8 cellular contexts compared by ENCODE assay signal in genomic region chr9:94259077-94259847, GRCh38. TPM values are rescaled to one million over a fixed set of nuclear protein-coding genes. Genes with fewer than 3 reads are reported as not detected.
DNase-seq lines count a peak whose midpoint lies in the region; ATAC-seq and TF ChIP-seq lines count a peak whose summit lies in the region.

TSS of gene ZNF169 (plus strand) at chr9:94259298. CDS start at chr9:94278813, 19,515 bp downstream.

- ATAC-seq in GM23338 (peak; percentile 100), foreskin keratinocyte (peak; percentile 100)

- H3K36me3 Mint-ChIP-seq in GM23338 (ENCODE audit: low read depth) (peaks cover 9% of the 10 kb centered on the region; the same call in 2 of the 3 replicates), neural progenitor cell (peaks cover 14% of the 10 kb centered on the region)

- H2AFZ ChIP-seq in GM23338, result peak within 1 kb of the TSS; percentile 93
- H2AFZ ChIP-seq in neural progenitor cell (replicated peaks), result peak within 1 kb of the TSS; percentile 77

- DNase-seq in EL (peak; percentile 93), GM23338 (ENCODE audit: low spot score) (peak; percentile 96), Kasumi-1 (lab: John Stamatoyannopoulos, UW) (peak; percentile 90 to 91), SHP77 (lab: John Stamatoyannopoulos, UW) (peak; percentile 84 to 92), activated gamma-delta T cell (lab: John Stamatoyannopoulos, UW) (peak; percentile 68), foreskin keratinocyte (peak; percentile 46 to 67), neural progenitor cell (ENCODE audit: low spot score) (peak; percentile 91)

- H3K9me3 Mint-ChIP-seq in GM23338, result no peaks in the 10 kb centered on the region; the same call in 2 of the 3 replicates
- no peaks in the 10 kb centered on the region for H3K9me3 Mint-ChIP-seq in neural progenitor cell

- H3K36me3 ChIP-seq in GM23338 (ENCODE audit: insufficient read depth) (no peaks in the 10 kb centered on the region), neural progenitor cell (no peaks in the 10 kb centered on the region), stomach smooth muscle (ENCODE audit: control insufficient read depth in 2 of 2, insufficient read depth in 2 of 2, low read length in 2 of 2) (peaks cover 0 to 2% of the 10 kb centered on the region in 2 donors)

- TF ChIP-seq CTCF in GM23338 (conservative IDR thresholded peaks at IDR 0.05; ENCODE audit: low read depth in 2 of 2) (no peak), foreskin keratinocyte (conservative IDR thresholded peaks at IDR 0.05) (no peak), neural progenitor cell (IDR thresholded peaks at IDR 0.05) (no peak)

- no peaks in the 10 kb centered on the region for H3F3A ChIP-seq in GM23338 (replicated peaks; ENCODE audit: low read depth)
- no peaks in the 10 kb centered on the region for H3F3A ChIP-seq in neural progenitor cell (ENCODE audit: low read depth)

- peak within 1 kb of the TSS; percentile 12 for H3K9ac ChIP-seq in neural progenitor cell
- peak within 1 kb of the TSS; percentile 83 to 86 for H3K9ac ChIP-seq in stomach smooth muscle (ENCODE audit: low read length in 2 of 2)

- H3K9me3 ChIP-seq in neural progenitor cell (ENCODE audit: low read depth), result no peaks in the 10 kb centered on the region
- H3K9me3 ChIP-seq in stomach smooth muscle (ENCODE audit: control insufficient read depth in 2 of 2, low read length in 2 of 2), result no peaks in the 10 kb centered on the region

- peak within 1 kb of the TSS; percentile 96 for H3K4me3 Mint-ChIP-seq in GM23338
- peak within 1 kb of the TSS; percentile 99 for H3K4me3 Mint-ChIP-seq in neural progenitor cell

- peaks cover 41% of the 10 kb centered on the region for H3K79me2 ChIP-seq in GM23338 (replicated peaks; ENCODE audit: insufficient read depth)
- H3K79me2 ChIP-seq in neural progenitor cell (ENCODE audit: low read depth), result peaks cover 33% of the 10 kb centered on the region

- H3K27ac ChIP-seq in GM23338 (ENCODE audit: low read depth), result no peak within 1 kb of the TSS
- peak within 1 kb of the TSS; percentile 46 for H3K27ac ChIP-seq in foreskin keratinocyte
- no peak within 1 kb of the TSS for H3K27ac ChIP-seq in neural progenitor cell
- H3K27ac ChIP-seq in stomach smooth muscle (ENCODE audit: low read length), result no peak within 1 kb of the TSS

- H3K4me1 Mint-ChIP-seq in GM23338 (peaks cover 4% of the 10 kb centered on the region), neural progenitor cell (peaks cover 10% of the 10 kb centered on the region)

- H3K27me3 Mint-ChIP-seq in GM23338 (ENCODE audit: insufficient read depth, low read depth, poor library complexity) (peaks cover 2% of the 10 kb centered on the region), neural progenitor cell (ENCODE audit: insufficient read depth, low read depth) (peaks cover 5% of the 10 kb centered on the region)

- H3K27me3 ChIP-seq in GM23338 (ENCODE audit: insufficient read depth) (no peaks in the 10 kb centered on the region), foreskin keratinocyte (peaks cover 11% of the 10 kb centered on the region), neural progenitor cell (no peaks in the 10 kb centered on the region), stomach smooth muscle (ENCODE audit: control insufficient read depth in 1 of 2, insufficient read depth in 2 of 2, low read length in 2 of 2) (no peaks in the 10 kb centered on the region)

- H4K20me1 ChIP-seq in GM23338 (replicated peaks; ENCODE audit: insufficient read depth) (no peaks in the 10 kb centered on the region), neural progenitor cell (ENCODE audit: low read depth) (no peaks in the 10 kb centered on the region)

- 0 out of 2 replicates have a peak, but pooled peaks cover 3% of the 10 kb centered on the region for H3K9me2 ChIP-seq in GM23338 (ENCODE audit: insufficient read depth)

- H3K27ac Mint-ChIP-seq in GM23338, result peak within 1 kb of the TSS; percentile 95
- peak within 1 kb of the TSS; percentile 95 for H3K27ac Mint-ChIP-seq in neural progenitor cell

- H3K4me3 ChIP-seq in GM23338 (peak within 1 kb of the TSS; percentile 77), neural progenitor cell (peak within 1 kb of the TSS; percentile 73), stomach smooth muscle (ENCODE audit: low read length in 2 of 2) (peak within 1 kb of the TSS; percentile 88 to 97)

- H3K4me1 ChIP-seq in GM23338 (ENCODE audit: insufficient read depth), result no peaks in the 10 kb centered on the region; the same call in 1 of the 2 replicates
- H3K4me1 ChIP-seq in foreskin keratinocyte, result no peaks in the 10 kb centered on the region
- no peaks in the 10 kb centered on the region for H3K4me1 ChIP-seq in neural progenitor cell
- H3K4me1 ChIP-seq in stomach smooth muscle (ENCODE audit: control insufficient read depth, insufficient read depth, low read length), result peaks cover 8% of the 10 kb centered on the region

- peak within 1 kb of the TSS; percentile 89 for H3K4me2 ChIP-seq in GM23338
- H3K4me2 ChIP-seq in neural progenitor cell, result peak within 1 kb of the TSS; percentile 79

TF ChIP-seq in GM23338, 12 proteins besides CTCF, POLR2A, EP300 and RAD21:
- TF ChIP-seq CREB1 (CRISPR knock-in tag; IDR thresholded peaks at IDR 0.05; ENCODE audit: low read depth) (peak; percentile 70), ETS1 (IDR thresholded peaks at IDR 0.05) (peak; percentile 98), NANOG (IDR thresholded peaks at IDR 0.05; ENCODE audit: borderline replicate concordance) (no peak), POLR2AphosphoS5 (IDR thresholded peaks at IDR 0.05; ENCODE audit: low read depth) (peak; percentile 82)

RNA-seq across cellular contexts. Expression of gene ZNF169, which starts in this region (rescaled TPM):
- 7.4 and 7.9 TPM in 2 replicates for total RNA-seq in GM23338 (2014; rRNA removed; shearing (Covaris generic))
- polyA plus RNA-seq in GM23338 (2016; fragmentation: Nextera tagmentation; extraction: Ambion mirVana) (3.1 and 4.0 TPM in 2 replicates), foreskin keratinocyte (0.32 and 0.40 TPM in 2 replicates)
- total RNA-seq in foreskin keratinocyte (1.5 and 2.4 TPM in 2 replicates), neural progenitor cell (ENCODE audit: low replicate concordance) (9.4 and 14.4 TPM in 2 replicates)
